Comparison of ENCODE assay signal across 14 cellular contexts in genomic region chr9:131673531-131673930, GRCh38.
DNase-seq lines count a peak whose midpoint lies in the region; ATAC-seq and TF ChIP-seq lines count a peak whose summit lies in the region.
"Had no signal": no experiment of that assay in that cellular context is flagged by ENCODE, and none has a peak within 500 bp of the region (broad histone marks: within the 10 kb centered on the region; RNA-seq: fewer than 3 reads in every experiment).

No MANE protein-coding gene starts in this region.

- TF ChIP-seq POLR2A in sigmoid colon (IDR thresholded peaks at IDR 0.05): no peak

- peak overlapping the region; percentile 72 for H3K27ac Mint-ChIP-seq in T-helper 1 cell treated with Interleukin-12 subunit alpha and Interleukin-12 subunit beta and Interleukin-4 antibody, amounts not matched to agents 30 μg/mL and 1 μg/mL, for 36 hours
- peak overlapping the region; percentile 97 for H3K27ac Mint-ChIP-seq in stimulated activated memory B cell treated with anti-CD40 and anti-IgM and Interleukin-4, amounts not matched to agents 10 μg/mL and 1 μg/mL and 100 μg/mL, for 72 hours
- H3K27ac Mint-ChIP-seq in naive thymus-derived CD8-positive, alpha-beta T cell: peak overlapping the region in 4 of 10 donors; percentile 14 to 96 (median 48)

- DNase-seq in T-helper 1 cell (no peak), coronary artery (ENCODE audit: low spot score) (no peak), sigmoid colon (no peak), NCI-H345 (lab: John Stamatoyannopoulos, UW) (no peak)
- DNase-seq in naive thymus-derived CD8-positive, alpha-beta T cell: no peak
- DNase-seq: COR-L47; NCI-H1417; NCI-H510A; stimulated activated CD4-positive, alpha-beta T cell treated with anti-CD3 and anti-CD28 coated beads, Interleukin-4, amount 100 ng/mL, for 4 hours had no signal

- H3K27me3 Mint-ChIP-seq in T-helper 1 cell treated with Interleukin-12 subunit alpha and Interleukin-12 subunit beta and Interleukin-4 antibody, amounts not matched to agents 30 μg/mL and 1 μg/mL, for 36 hours (ENCODE audit: low read depth): no peaks in the 10 kb centered on the region
- H3K27me3 Mint-ChIP-seq in stimulated activated memory B cell treated with anti-CD40 and anti-IgM and Interleukin-4, amounts not matched to agents 10 μg/mL and 1 μg/mL and 100 μg/mL, for 72 hours: no peaks in the 10 kb centered on the region
- no peaks in the 10 kb centered on the region for H3K27me3 Mint-ChIP-seq in naive thymus-derived CD8-positive, alpha-beta T cell

- H3K4me1 Mint-ChIP-seq in T-helper 1 cell treated with Interleukin-12 subunit alpha and Interleukin-12 subunit beta and Interleukin-4 antibody, amounts not matched to agents 30 μg/mL and 1 μg/mL, for 36 hours (ENCODE audit: low read depth): peaks cover 89% of the 10 kb centered on the region
- H3K4me1 Mint-ChIP-seq in stimulated activated memory B cell treated with anti-CD40 and anti-IgM and Interleukin-4, amounts not matched to agents 10 μg/mL and 1 μg/mL and 100 μg/mL, for 72 hours: peaks cover 95% of the 10 kb centered on the region
- H3K4me1 Mint-ChIP-seq in naive thymus-derived CD8-positive, alpha-beta T cell: peaks cover 51 to 98% (median 79%) of the 10 kb centered on the region in 4 donors

- no peaks in the 10 kb centered on the region for H3K27me3 ChIP-seq in OCI-LY3 (ENCODE audit: low read depth, low read length)
- H3K27me3 ChIP-seq in sigmoid colon: no peaks in the 10 kb centered on the region

- TF ChIP-seq EP300 in sigmoid colon (IDR thresholded peaks at IDR 0.05): no peak

- ATAC-seq in stimulated activated memory B cell treated with anti-CD40 and anti-IgM and Interleukin-4, amounts not matched to agents 10 μg/mL and 1 μg/mL and 100 μg/mL, for 72 hours: no peak
- ATAC-seq in naive thymus-derived CD8-positive, alpha-beta T cell: no peak

- H3K9me3 ChIP-seq in OCI-LY3 (ENCODE audit: insufficient read depth, low read length) (no peaks in the 10 kb centered on the region), sigmoid colon (no peaks in the 10 kb centered on the region)

- peak overlapping the region; percentile 92 for H3K4me2 ChIP-seq in OCI-LY3 (ENCODE audit: low read length)

- H3K79me2 ChIP-seq in OCI-LY3 (ENCODE audit: low read length): peaks cover 100% of the 10 kb centered on the region

- H3K9me3 Mint-ChIP-seq in T-helper 1 cell treated with Interleukin-12 subunit alpha and Interleukin-12 subunit beta and Interleukin-4 antibody, amounts not matched to agents 30 μg/mL and 1 μg/mL, for 36 hours: no peaks in the 10 kb centered on the region
- H3K9me3 Mint-ChIP-seq in stimulated activated memory B cell treated with anti-CD40 and anti-IgM and Interleukin-4, amounts not matched to agents 10 μg/mL and 1 μg/mL and 100 μg/mL, for 72 hours: no peaks in the 10 kb centered on the region
- H3K9me3 Mint-ChIP-seq in naive thymus-derived CD8-positive, alpha-beta T cell: no peaks in the 10 kb centered on the region
- H3K9me3 Mint-ChIP-seq: nephron had no signal

- TF ChIP-seq CTCF in OCI-LY3 (IDR thresholded peaks at IDR 0.05; ENCODE audit: low read depth, low read length) (no peak), coronary artery (IDR thresholded peaks at IDR 0.05) (no peak), sigmoid colon (IDR thresholded peaks at IDR 0.05) (no peak)

- peaks cover 84% of the 10 kb centered on the region for H4K20me1 ChIP-seq in OCI-LY3 (ENCODE audit: insufficient read depth, low read length)

- 78 to 86% methylated on average over 7 of the region's 7 CpGs for WGBS in sigmoid colon, 2 donors

- no peak overlapping the region for H2AFZ ChIP-seq in OCI-LY3 (ENCODE audit: low read depth, low read length)

- H3K36me3 Mint-ChIP-seq in T-helper 1 cell treated with Interleukin-12 subunit alpha and Interleukin-12 subunit beta and Interleukin-4 antibody, amounts not matched to agents 30 μg/mL and 1 μg/mL, for 36 hours (ENCODE audit: low read depth): peaks cover 24% of the 10 kb centered on the region
- peaks cover 52% of the 10 kb centered on the region for H3K36me3 Mint-ChIP-seq in stimulated activated memory B cell treated with anti-CD40 and anti-IgM and Interleukin-4, amounts not matched to agents 10 μg/mL and 1 μg/mL and 100 μg/mL, for 72 hours
- H3K36me3 Mint-ChIP-seq in naive thymus-derived CD8-positive, alpha-beta T cell: peaks cover 0 to 2% (median 0%) of the 10 kb centered on the region in 3 donors

- H3K4me1 ChIP-seq in OCI-LY3 (ENCODE audit: low read length): peaks cover 100% of the 10 kb centered on the region
- H3K4me1 ChIP-seq in sigmoid colon: peaks cover 0 to 82% (median 70%) of the 10 kb centered on the region in 4 donors

- peak overlapping the region; percentile 51 for H3K4me3 Mint-ChIP-seq in T-helper 1 cell treated with Interleukin-12 subunit alpha and Interleukin-12 subunit beta and Interleukin-4 antibody, amounts not matched to agents 30 μg/mL and 1 μg/mL, for 36 hours
- peak overlapping the region; percentile 100 for H3K4me3 Mint-ChIP-seq in stimulated activated memory B cell treated with anti-CD40 and anti-IgM and Interleukin-4, amounts not matched to agents 10 μg/mL and 1 μg/mL and 100 μg/mL, for 72 hours
- peak overlapping the region in 1 of 10 donors; percentile 36 for H3K4me3 Mint-ChIP-seq in naive thymus-derived CD8-positive, alpha-beta T cell
- H3K4me3 Mint-ChIP-seq: nephron had no signal

- H3K36me3 ChIP-seq in OCI-LY3 (replicated peaks; ENCODE audit: low read depth, low read length) (peaks cover 52% of the 10 kb centered on the region), sigmoid colon (no peaks in the 10 kb centered on the region)

- intact Hi-C loops in sigmoid colon (cut with DNase I): no loop called here

- H3K27ac ChIP-seq in OCI-LY3 (ENCODE audit: low read length): no peak overlapping the region
- peak overlapping the region; percentile 63 to 93 for H3K27ac ChIP-seq in coronary artery
- H3K27ac ChIP-seq in sigmoid colon: peak overlapping the region in 2 of 4 donors; percentile 18 to 81
- H3K27ac ChIP-seq: 22Rv1 had no signal

- POLR2A ChIA-PET in naive thymus-derived CD8-positive, alpha-beta T cell (lab: Charles Lee): no interaction called here

- H3K4me3 ChIP-seq in OCI-LY3 (ENCODE audit: low read length) (peak overlapping the region; percentile 76), coronary artery (no peak overlapping the region), sigmoid colon (no peak overlapping the region)

- peak overlapping the region; percentile 90 for H3K9ac ChIP-seq in OCI-LY3 (ENCODE audit: low read length)
